In the genomic region with DNA sequence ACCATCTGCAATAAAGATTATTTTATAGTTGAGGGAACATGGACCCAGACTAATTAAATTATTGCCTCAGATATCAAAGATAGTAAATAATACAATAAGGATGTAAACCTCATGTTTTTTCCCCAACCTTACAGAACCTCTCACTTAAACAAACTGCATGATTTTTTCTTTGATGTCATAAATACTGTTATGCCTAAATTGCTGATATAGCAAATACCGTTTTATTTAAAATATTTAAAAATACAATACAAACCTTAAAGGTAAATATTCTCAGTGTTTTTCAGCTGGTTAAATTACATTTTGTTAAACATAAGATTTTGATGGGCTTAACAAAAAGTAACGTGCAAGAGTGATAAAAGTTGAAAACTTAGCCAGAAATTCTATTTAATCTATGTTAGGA, we compare ENCODE assay signal across 29 cellular contexts.
"Had no signal": no experiment of that assay in that cellular context is flagged by ENCODE, and none has a peak within 500 bp of the region (broad histone marks: within the 10 kb centered on the region; RNA-seq: fewer than 3 reads in every experiment).

No MANE protein-coding gene starts in this region.

- H3K4me3 ChIP-seq: ascending aorta, breast epithelium, cardiac muscle cell, coronary artery, dorsolateral prefrontal cortex, gastroesophageal sphincter, heart right ventricle had no signal

- H3K36me3 ChIP-seq: ascending aorta, breast epithelium, cardiac muscle cell, gastroesophageal sphincter, heart right ventricle, WERI-Rb-1 had no signal

- H3K9me3 ChIP-seq: breast epithelium, gastroesophageal sphincter had no signal

- ATAC-seq: activated CD4-positive, CD25-positive, alpha-beta regulatory T cell treated with anti-CD3 and anti-CD28 coated beads, Interleukin-2, amount 50 U/mL, for 24 hours; activated CD8-positive, alpha-beta memory T cell treated with anti-CD3 and anti-CD28 coated beads, Interleukin-2, amount 10 ng/mL, durations not matched to agents 7 days and 5 days; activated CD8-positive, alpha-beta T cell treated with anti-CD3 and anti-CD28 coated beads, Interleukin-2, amount 10 ng/mL, durations not matched to agents 7 days and 5 days; activated naive CD8-positive, alpha-beta T cell treated with anti-CD3 and anti-CD28 coated beads, Interleukin-2, amount 50 U/mL, for 24 hours; gastroesophageal sphincter; T-cell had no signal

- H3K27ac ChIP-seq: ascending aorta, breast epithelium, cardiac muscle cell, coronary artery, dorsolateral prefrontal cortex, foreskin keratinocyte, gastroesophageal sphincter, heart right ventricle, WERI-Rb-1 had no signal

- H3K27me3 ChIP-seq: ascending aorta, breast epithelium, cardiac muscle cell, foreskin keratinocyte, gastroesophageal sphincter, heart right ventricle had no signal

- DNase-seq: activated B cell treated with CpG ODN at 0.5 μM for 24 hours; activated CD4-positive, alpha-beta T cell treated with anti-CD3 and anti-CD28 coated beads for 48 hours; activated CD4-positive, alpha-beta T cell treated with anti-CD3 and anti-CD28 coated beads, Interleukin-2, amount 50 U/mL, for 1 hour; activated CD4-positive, alpha-beta T cell treated with anti-CD3 and anti-CD28 coated beads, Interleukin-2, amount 50 U/mL, for 48 hours; activated CD8-positive, alpha-beta memory T cell treated with anti-CD3 and anti-CD28 coated beads, Interleukin-2, amount 10 ng/mL, durations not matched to agents 7 days and 5 days; activated CD8-positive, alpha-beta memory T cell treated with anti-CD3 and anti-CD28 coated beads, Interleukin-2, amount 50 U/mL, for 4 hours; activated CD8-positive, alpha-beta T cell treated with anti-CD3 and anti-CD28 coated beads, Interleukin-2, amount 10 ng/mL, durations not matched to agents 7 days and 5 days; activated effector memory CD4-positive, alpha-beta T cell treated with anti-CD3 and anti-CD28 coated beads, Interleukin-2, amount 50 U/mL, for 16 hours; activated naive CD4-positive, alpha-beta T cell treated with anti-CD3 and anti-CD28 coated beads for 36 hours; activated naive CD8-positive, alpha-beta T cell treated with anti-CD3 and anti-CD28 coated beads for 36 hours; activated naive CD8-positive, alpha-beta T cell treated with anti-CD3 and anti-CD28 coated beads, Interleukin-2, amount 50 U/mL, for 24 hours; activated T-cell treated with anti-CD3 and anti-CD28 coated beads, Interleukin-2, amount 50 U/mL, for 1 hour; activated T-cell treated with anti-CD3 and anti-CD28 coated beads, Interleukin-2, amount 50 U/mL, for 48 hours; central memory CD4-positive, alpha-beta T cell; cerebellar nuclear complex; dorsolateral prefrontal cortex; effector memory CD4-positive, alpha-beta T cell; endodermal cell; heart right ventricle; T-cell; T-helper 9 cell; WERI-Rb-1 had no signal

- H3K4me1 ChIP-seq: breast epithelium, gastroesophageal sphincter had no signal
